ENCODE assay signal across 15 cellular contexts in genomic region chr9:113929634-113930092, GRCh38. TPM values are rescaled to one million over a fixed set of nuclear protein-coding genes. Genes with fewer than 3 reads are reported as not detected.
DNase-seq lines count a peak whose midpoint lies in the region; ATAC-seq, FAIRE-seq and TF ChIP-seq lines count a peak whose summit lies in the region.
"Had no signal": no experiment of that assay in that cellular context is flagged by ENCODE, and none has a peak within 500 bp of the region (broad histone marks: within the 10 kb centered on the region; RNA-seq: fewer than 3 reads in every experiment).

No MANE protein-coding gene starts in this region.

- DNase-seq in DMS153 treated with DMSO at 0.1 percent for 48 hours (lab: John Stamatoyannopoulos, UW; ENCODE audit: unreplicated experiment) (peak; percentile 70), RKO (ENCODE audit: low spot score) (peak; percentile 22), H1 (ENCODE audit: low read depth in 1 of 2, low spot score in 2 of 2) (no peak), lung microvascular endothelial cell (ENCODE audit: low read depth in 2 of 2) (peak; percentile 81 to 98), mesothelial cell of epicardium (ENCODE audit: low spot score in 2 of 2, unreplicated experiment in 2 of 2) (no peak)
- DNase-seq in activated naive CD4-positive, alpha-beta T cell treated with anti-CD3 and anti-CD28 coated beads, Interleukin-2, amount 10 ng/mL, durations not matched to agents 7 days and 5 days: no peak
- DNase-seq: activated T-cell treated with anti-CD3 and anti-CD28 coated beads, Interleukin-2, amount 50 U/mL, for 72 hours; hypothalamus; NCI-H510A had no signal

- no peak for FAIRE-seq in H1 (lab: Jason Lieb, UNC)

- ATAC-seq in stimulated activated memory B cell treated with anti-CD40 and anti-IgM and Interleukin-4, amounts not matched to agents 10 μg/mL and 1 μg/mL and 100 μg/mL, for 72 hours: no peak
- no peak for ATAC-seq in HG03196 (IDR thresholded peaks at IDR 0.05; ENCODE audit: unreplicated experiment)
- ATAC-seq: activated CD4-positive, CD25-positive, alpha-beta regulatory T cell treated with anti-CD3 and anti-CD28 coated beads, Interleukin-2, amount 50 U/mL, for 24 hours; activated T-cell treated with anti-CD3 and anti-CD28 coated beads, Interleukin-2, amount 50 U/mL, for 72 hours; HCT116 had no signal

- peaks cover 15% of the 10 kb centered on the region for H3K9me3 Mint-ChIP-seq in stimulated activated memory B cell treated with anti-CD40 and anti-IgM and Interleukin-4, amounts not matched to agents 10 μg/mL and 1 μg/mL and 100 μg/mL, for 72 hours
- peaks cover 48% of the 10 kb centered on the region for H3K9me3 Mint-ChIP-seq in mesothelial cell of epicardium
- H3K9me3 Mint-ChIP-seq in activated naive CD4-positive, alpha-beta T cell treated with anti-CD3 and anti-CD28 coated beads, Interleukin-2, amount 10 ng/mL, durations not matched to agents 7 days and 5 days: no peaks in the 10 kb centered on the region

- no peak overlapping the region for H3K4me3 Mint-ChIP-seq in stimulated activated memory B cell treated with anti-CD40 and anti-IgM and Interleukin-4, amounts not matched to agents 10 μg/mL and 1 μg/mL and 100 μg/mL, for 72 hours
- no peak overlapping the region for H3K4me3 Mint-ChIP-seq in mesothelial cell of epicardium
- no peak overlapping the region for H3K4me3 Mint-ChIP-seq in activated naive CD4-positive, alpha-beta T cell treated with anti-CD3 and anti-CD28 coated beads, Interleukin-2, amount 10 ng/mL, durations not matched to agents 7 days and 5 days
- H3K4me3 Mint-ChIP-seq: activated T-cell treated with anti-CD3 and anti-CD28 coated beads, Interleukin-2, amount 50 U/mL, for 72 hours had no signal

- H3K18ac ChIP-seq in H1 (ENCODE audit: extremely low read depth, low read length): no peak overlapping the region

- H3K36me3 Mint-ChIP-seq in stimulated activated memory B cell treated with anti-CD40 and anti-IgM and Interleukin-4, amounts not matched to agents 10 μg/mL and 1 μg/mL and 100 μg/mL, for 72 hours: peaks cover 6% of the 10 kb centered on the region
- peaks cover 47% of the 10 kb centered on the region for H3K36me3 Mint-ChIP-seq in mesothelial cell of epicardium
- no peaks in the 10 kb centered on the region for H3K36me3 Mint-ChIP-seq in activated naive CD4-positive, alpha-beta T cell treated with anti-CD3 and anti-CD28 coated beads, Interleukin-2, amount 10 ng/mL, durations not matched to agents 7 days and 5 days

- H2BK15ac ChIP-seq in H1 (ENCODE audit: low read length): no peak overlapping the region

- no peak overlapping the region for H3K23ac ChIP-seq in H1 (ENCODE audit: insufficient read length)

- peaks cover 0 to 3% (median 0%) of the 10 kb centered on the region in 4 experiments; a peak in 3 of 7 replicates for H3K4me1 ChIP-seq in H1 (replicated peaks in 1 of 4; ENCODE audit: control insufficient read depth in 3 of 4, insufficient read depth in 4 of 4, low read length in 3 of 4)
- H3K4me1 ChIP-seq: colonic mucosa had no signal

- 86% methylated on average over 3 of the region's 3 CpGs; no CpG with 5 or more reads in 1 of the 2 experiments for WGBS in H1 (ENCODE audit: extremely low coverage in 1 of 2, insufficient coverage in 1 of 2, insufficient read length in 1 of 2, insufficient replicate concordance in 2 of 2, low coverage in 1 of 2, low lambda C conversion rate in 2 of 2, missing lambda C conversion rate in 1 of 2), 2 experiments

- TF ChIP-seq EP300 in H1 (IDR thresholded peaks at IDR 0.05; ENCODE audit: borderline replicate concordance in 1 of 2, low read depth in 2 of 2, low read length in 2 of 2): no peak

- no peaks in the 10 kb centered on the region for H3K27me3 Mint-ChIP-seq in stimulated activated memory B cell treated with anti-CD40 and anti-IgM and Interleukin-4, amounts not matched to agents 10 μg/mL and 1 μg/mL and 100 μg/mL, for 72 hours
- no peaks in the 10 kb centered on the region for H3K27me3 Mint-ChIP-seq in mesothelial cell of epicardium (ENCODE audit: low read depth)
- H3K27me3 Mint-ChIP-seq in activated naive CD4-positive, alpha-beta T cell treated with anti-CD3 and anti-CD28 coated beads, Interleukin-2, amount 10 ng/mL, durations not matched to agents 7 days and 5 days: no peaks in the 10 kb centered on the region

- peaks cover 11% of the 10 kb centered on the region for H3K79me1 ChIP-seq in H1 (ENCODE audit: low read depth, low read length)

- CTCF ChIA-PET in H1 (lab: Charles Lee; ENCODE audit: partially characterized antibody): interaction anchor here (0.8 to 1.6 kb wide), 8 partner anchors 12 to 193 kb away, joined by 3 to 7 read pairs (median 4); no protein-coding TSS in a partner anchor
- CTCF ChIA-PET in activated naive CD4-positive, alpha-beta T cell treated with anti-CD3 and anti-CD28 coated beads, Interleukin-2, amount 10 ng/mL, durations not matched to agents 7 days and 5 days (lab: Charles Lee): no interaction called here

- H3K23me2 ChIP-seq in H1 (ENCODE audit: low read depth, low read length): no peaks in the 10 kb centered on the region; the same call in 1 of the 2 replicates

- no peaks in the 10 kb centered on the region for H3K36me3 ChIP-seq in H1 (ENCODE audit: control insufficient read depth in 2 of 4, insufficient read depth in 4 of 4, low read length in 3 of 4)
- H3K36me3 ChIP-seq: colonic mucosa had no signal

- H4K8ac ChIP-seq in H1 (ENCODE audit: extremely low read depth, insufficient read depth, low read length): no peak overlapping the region

- H2BK20ac ChIP-seq in H1 (ENCODE audit: low read length): no peak overlapping the region

- no peak overlapping the region for H3K4me2 ChIP-seq in H1 (ENCODE audit: insufficient read depth in 1 of 2, low read depth in 2 of 2, low read length in 2 of 2)
- H3K4me2 ChIP-seq: BLaER1 treated with 17β-estradiol and CSF1 and Interleukin-3, amounts not matched to agents 10 nM and 100 nM had no signal

- H3K9ac ChIP-seq in H1 (replicated peaks in 1 of 4; ENCODE audit: extremely low read depth in 1 of 4, low read depth in 3 of 4, low read length in 3 of 4): no peak overlapping the region
- H3K9ac ChIP-seq: BLaER1 treated with 17β-estradiol and CSF1 and Interleukin-3, amounts not matched to agents 10 nM and 100 nM had no signal

- H3K27ac ChIP-seq in H1 (ENCODE audit: low read depth, low read length): no peak overlapping the region
- H3K27ac ChIP-seq: BLaER1 treated with 17β-estradiol and CSF1 and Interleukin-3, amounts not matched to agents 10 nM and 100 nM; colonic mucosa had no signal

- H4K91ac ChIP-seq in H1 (replicated peaks; ENCODE audit: insufficient read length, low read length): no peak overlapping the region

- H3K27me3 ChIP-seq in H1 (replicated peaks in 1 of 4; ENCODE audit: control insufficient read depth in 3 of 4, extremely low read depth in 1 of 4, insufficient read depth in 3 of 4, low read length in 3 of 4): no peaks in the 10 kb centered on the region
- H3K27me3 ChIP-seq: BLaER1 treated with 17β-estradiol and CSF1 and Interleukin-3, amounts not matched to agents 10 nM and 100 nM; colonic mucosa had no signal

- H3K9me3 ChIP-seq in H1 (ENCODE audit: insufficient read depth in 2 of 2, low read depth in 1 of 2, low read length in 1 of 2): peaks cover 0 to 2% of the 10 kb centered on the region in 2 experiments; a peak in 2 of 4 replicates
- H3K9me3 ChIP-seq: colonic mucosa had no signal

- no peak overlapping the region for H2BK120ac ChIP-seq in H1 (replicated peaks; ENCODE audit: low read depth, low read length)

- H4K20me1 ChIP-seq in H1 (replicated peaks in 1 of 2; ENCODE audit: control insufficient read depth in 1 of 2, insufficient read depth in 2 of 2, low read length in 2 of 2): peaks cover 0 to 10% of the 10 kb centered on the region in 2 experiments

- no peak overlapping the region for H3K27ac Mint-ChIP-seq in stimulated activated memory B cell treated with anti-CD40 and anti-IgM and Interleukin-4, amounts not matched to agents 10 μg/mL and 1 μg/mL and 100 μg/mL, for 72 hours
- no peak overlapping the region for H3K27ac Mint-ChIP-seq in mesothelial cell of epicardium
- no peak overlapping the region for H3K27ac Mint-ChIP-seq in activated naive CD4-positive, alpha-beta T cell treated with anti-CD3 and anti-CD28 coated beads, Interleukin-2, amount 10 ng/mL, durations not matched to agents 7 days and 5 days
- H3K27ac Mint-ChIP-seq: activated T-cell treated with anti-CD3 and anti-CD28 coated beads, Interleukin-2, amount 50 U/mL, for 72 hours had no signal

- H4K5ac ChIP-seq in H1 (ENCODE audit: insufficient read length, low read depth, low read length): no peak overlapping the region

- no peak overlapping the region for H3K56ac ChIP-seq in H1 (replicated peaks; ENCODE audit: insufficient read length, low read depth, low read length)

- TF ChIP-seq CTCF in H1 (IDR thresholded peaks at IDR 0.05; ENCODE audit: control extremely low read depth in 1 of 3, insufficient read depth in 1 of 3, low read depth in 1 of 3, low read length in 3 of 3) (no peak), mesothelial cell of epicardium (IDR thresholded peaks at IDR 0.05; ENCODE audit: unreplicated experiment) (no peak)

- peaks cover 3 to 60% of the 10 kb centered on the region in 2 experiments; a peak in 3 of 4 replicates for H3K79me2 ChIP-seq in H1 (ENCODE audit: control insufficient read depth in 1 of 2, insufficient read depth in 2 of 2, low read length in 2 of 2)

- no peak overlapping the region for H2AFZ ChIP-seq in H1 (ENCODE audit: low read length)

- no peak for TF ChIP-seq POLR2A in H1 (IDR thresholded peaks at IDR 0.05; ENCODE audit: control extremely low read depth in 1 of 2, low read depth in 2 of 2, low read length in 2 of 2)

- H2BK12ac ChIP-seq in H1 (ENCODE audit: low read depth, low read length): no peak overlapping the region

- H3K4ac ChIP-seq in H1 (replicated peaks; ENCODE audit: insufficient read length, low read depth, low read length): no peak overlapping the region

- no peak overlapping the region for H3K14ac ChIP-seq in H1 (ENCODE audit: insufficient read length)

- no peak overlapping the region for H3K4me3 ChIP-seq in H1 (ENCODE audit: extremely low read depth in 1 of 4, insufficient read depth in 2 of 4, low read depth in 3 of 4, low read length in 4 of 4)
- H3K4me3 ChIP-seq: colonic mucosa had no signal

- POLR2A ChIA-PET in H1 (lab: Charles Lee; ENCODE audit: partially characterized antibody): interaction anchor here (2.7 kb wide), 1 partner anchor 20 kb away, joined by 6 read pairs; no protein-coding TSS in a partner anchor

- no peak overlapping the region for H2AK5ac ChIP-seq in H1 (ENCODE audit: low read depth, low read length)

- no peaks in the 10 kb centered on the region for H3K4me1 Mint-ChIP-seq in stimulated activated memory B cell treated with anti-CD40 and anti-IgM and Interleukin-4, amounts not matched to agents 10 μg/mL and 1 μg/mL and 100 μg/mL, for 72 hours
- peaks cover 4% of the 10 kb centered on the region for H3K4me1 Mint-ChIP-seq in mesothelial cell of epicardium
- H3K4me1 Mint-ChIP-seq in activated naive CD4-positive, alpha-beta T cell treated with anti-CD3 and anti-CD28 coated beads, Interleukin-2, amount 10 ng/mL, durations not matched to agents 7 days and 5 days: no peaks in the 10 kb centered on the region

- no peak overlapping the region for H2BK5ac ChIP-seq in H1 (ENCODE audit: low read depth, low read length)

- TF ChIP-seq RAD21 in H1 (IDR thresholded peaks at IDR 0.05 in 1 of 2, conservative IDR thresholded peaks at IDR 0.05 in 1 of 2; ENCODE audit: low read depth in 2 of 2, low read length in 2 of 2): no peak

RNA-seq across cellular contexts. Expression of gene ZNF618, which starts 53.6 kb away (rescaled TPM):
- 28.5 and 31.4 TPM in 2 replicates for total RNA-seq in H1 (2021; fragmentation: NEBNext Ultra II Directional; extraction: Animal tissue kit (Norgen Biotek cat#: 25700))
- polyA plus RNA-seq in H1 (2011; rRNA removed): 9.6 and 11.2 TPM in 2 replicates
- 7.3 TPM for polyA plus RNA-seq in H1 (2011; cell fraction: cytosol; rRNA removed)
- 27.9 TPM for polyA plus RNA-seq in H1 (2011; cell fraction: nucleus; rRNA removed)
- 12.4 to 15.7 TPM (median 14.4 TPM) in 4 replicates for polyA plus RNA-seq in H1 (2012, experiment 1 of 2)
- 5.8 TPM for polyA plus RNA-seq in H1 (2012, experiment 2 of 2)
- polyA plus RNA-seq in H1 (2013, experiment 1 of 2): 17.0 TPM
- 16.1 TPM for polyA plus RNA-seq in H1 (2013, experiment 2 of 2)
- polyA minus RNA-seq in H1 (2011; rRNA and poly(A)+ RNA removed): 15.2 and 17.9 TPM in 2 replicates
- 10.3 TPM for polyA minus RNA-seq in H1 (2011; cell fraction: cytosol; rRNA and poly(A)+ RNA removed)
- polyA minus RNA-seq in H1 (2011; cell fraction: nucleus; rRNA and poly(A)+ RNA removed): 21.1 TPM
- total RNA-seq in lung microvascular endothelial cell (6.7 and 8.1 TPM in 2 replicates), mesothelial cell of epicardium (78.4 to 83.9 TPM (median 78.9 TPM) in 3 replicates)

Comparison
In these comparisons a context has a peak if more than half of its experiments do, and no peak if none do; other contexts are left out.
1. DNase-seq: peak in DMS153 treated with DMSO at 0.1 percent for 48 hours (single experiment), RKO (single experiment) and lung microvascular endothelial cell (2 of 2); none in H1 (0 of 2), mesothelial cell of epicardium (0 of 2) and activated naive CD4-positive, alpha-beta T cell treated with anti-CD3 and anti-CD28 coated beads, Interleukin-2, amount 10 ng/mL, durations not matched to agents 7 days and 5 days (single experiment).